ENCODE assay signal across 14 cellular contexts in genomic region chr13:113460064-113460555, GRCh38. TPM values are rescaled to one million over a fixed set of nuclear protein-coding genes. Genes with fewer than 3 reads are reported as not detected.
DNase-seq lines count a peak whose midpoint lies in the region; ATAC-seq and TF ChIP-seq lines count a peak whose summit lies in the region.
"Had no signal": no experiment of that assay in that cellular context is flagged by ENCODE, and none has a peak within 500 bp of the region (broad histone marks: within the 10 kb centered on the region; RNA-seq: fewer than 3 reads in every experiment).

No MANE protein-coding gene starts in this region.

- WGBS in right cardiac atrium: 93% methylated on average over 14 of the region's 14 CpGs
- 88 to 93% methylated on average over 11 to 14 of the region's 14 CpGs for WGBS in upper lobe of left lung, 2 donors

- H3K4me3 Mint-ChIP-seq in memory B cell: no peak overlapping the region
- H3K4me3 Mint-ChIP-seq: B cell; CD4-positive, alpha-beta T cell had no signal

- H3K4me2 ChIP-seq in PC-3 (ENCODE audit: low read length): no peak overlapping the region

- no peak for TF ChIP-seq POLR2A in upper lobe of left lung (IDR thresholded peaks at IDR 0.05)

- intact Hi-C loops in right cardiac atrium (cut with DNase I): loop anchor here in 1 of 4 donors (5.0 kb wide), 1 partner anchor 102 kb away; no protein-coding TSS in a partner anchor
- intact Hi-C loops in left ventricle myocardium superior (cut with micrococcal nuclease): no loop called here
- intact Hi-C loops in dorsolateral prefrontal cortex (cut with DNase I): no loop called here
- intact Hi-C loops in PC-3 (cut with micrococcal nuclease): no loop called here

- H3K79me2 ChIP-seq in PC-3 (ENCODE audit: low read length): no peaks in the 10 kb centered on the region

- H4K20me1 ChIP-seq in PC-3 (ENCODE audit: low read length): no peaks in the 10 kb centered on the region

- H3K36me3 ChIP-seq in upper lobe of left lung (peaks cover 6 to 70% (median 45%) of the 10 kb centered on the region in 4 donors), PC-3 (ENCODE audit: low read depth, low read length) (peaks cover 3% of the 10 kb centered on the region; the same call in 1 of the 2 replicates)

- H3K9me3 Mint-ChIP-seq in memory B cell: no peaks in the 10 kb centered on the region
- H3K9me3 Mint-ChIP-seq: CD4-positive, alpha-beta T cell had no signal

- no peak for TF ChIP-seq EP300 in upper lobe of left lung (IDR thresholded peaks at IDR 0.05)

- no peak for ATAC-seq in right cardiac atrium
- no peak for ATAC-seq in left ventricle myocardium superior
- ATAC-seq in memory B cell (ENCODE audit: low read depth): no peak
- ATAC-seq in upper lobe of left lung (ENCODE audit: low FRiP score in 2 of 2): no peak
- ATAC-seq in PC-3: no peak
- ATAC-seq: GM12878 had no signal

- H2AFZ ChIP-seq in PC-3 (ENCODE audit: low read length): no peak overlapping the region
- H2AFZ ChIP-seq: GM23248 had no signal

- no peaks in the 10 kb centered on the region for H3K27me3 Mint-ChIP-seq in memory B cell
- H3K27me3 Mint-ChIP-seq: B cell; CD4-positive, alpha-beta T cell had no signal

- CTCF ChIA-PET in PC-3 (lab: Charles Lee): no interaction called here

- peak overlapping the region; percentile 24 for H3K27ac Mint-ChIP-seq in memory B cell
- H3K27ac Mint-ChIP-seq: B cell; CD4-positive, alpha-beta T cell had no signal

- H3K9me3 ChIP-seq in right cardiac atrium (ENCODE audit: control insufficient read depth, low read length): no peaks in the 10 kb centered on the region
- no peaks in the 10 kb centered on the region for H3K9me3 ChIP-seq in upper lobe of left lung
- H3K9me3 ChIP-seq in PC-3 (ENCODE audit: low read length): no peaks in the 10 kb centered on the region

- DNase-seq in right cardiac atrium (no peak), left ventricle myocardium superior (no peak), memory B cell (ENCODE audit: low spot score in 2 of 2) (no peak), upper lobe of left lung (peak in 1 of 2 donors; percentile 70), dorsolateral prefrontal cortex (no peak), PC-3 (no peak), activated T-cell treated with anti-CD3 and anti-CD28 coated beads for 4 hours (no peak)
- DNase-seq: C1 segment of cervical spinal cord; CD4-positive, alpha-beta T cell; DMS79; GM23248 had no signal

- no peak overlapping the region for H3K9ac ChIP-seq in PC-3 (ENCODE audit: low read length)
- H3K9ac ChIP-seq: GM23248 had no signal

- H3K4me3 ChIP-seq in right cardiac atrium (ENCODE audit: low read length) (no peak overlapping the region), upper lobe of left lung (no peak overlapping the region), dorsolateral prefrontal cortex (no peak overlapping the region), PC-3 (ENCODE audit: low read length) (no peak overlapping the region)
- H3K4me3 ChIP-seq: GM12878, GM23248 had no signal

- H3K9me2 ChIP-seq in PC-3 (replicated peaks; ENCODE audit: low read length): no peaks in the 10 kb centered on the region

- no peaks in the 10 kb centered on the region for H3K4me1 Mint-ChIP-seq in memory B cell
- H3K4me1 Mint-ChIP-seq: B cell had no signal

- no peak for TF ChIP-seq CTCF in upper lobe of left lung (IDR thresholded peaks at IDR 0.05)
- no peak for TF ChIP-seq CTCF in dorsolateral prefrontal cortex (IDR thresholded peaks at IDR 0.05 in 54 of 56, conservative IDR thresholded peaks at IDR 0.05 in 2 of 56; ENCODE audit: low read depth in 1 of 56, partially characterized antibody in 56 of 56)
- no peak for TF ChIP-seq CTCF in PC-3 (conservative IDR thresholded peaks at IDR 0.05; ENCODE audit: low read depth, low read length)

- H3K4me1 ChIP-seq in right cardiac atrium (ENCODE audit: control insufficient read depth, insufficient read depth, low read length) (no peaks in the 10 kb centered on the region), upper lobe of left lung (no peaks in the 10 kb centered on the region), PC-3 (ENCODE audit: insufficient read depth, low read length) (no peaks in the 10 kb centered on the region)

- peaks cover 6% of the 10 kb centered on the region for H3K36me3 Mint-ChIP-seq in memory B cell

- H3K27me3 ChIP-seq in right cardiac atrium (ENCODE audit: control insufficient read depth, insufficient read depth) (no peaks in the 10 kb centered on the region), upper lobe of left lung (no peaks in the 10 kb centered on the region), dorsolateral prefrontal cortex (no peaks in the 10 kb centered on the region), PC-3 (ENCODE audit: low read length) (no peaks in the 10 kb centered on the region)

- no peaks in the 10 kb centered on the region for H3F3A ChIP-seq in PC-3 (ENCODE audit: low read length, unreplicated experiment)

- POLR2A ChIA-PET in PC-3 (lab: Charles Lee; ENCODE audit: unreplicated experiment): no interaction called here

- BruUV-seq in PC-3 (replicated peaks; lab: Mats Ljungman, UMichigan): no TSS peak

- H3K27ac ChIP-seq in right cardiac atrium (ENCODE audit: low read length) (peak overlapping the region; percentile 12), upper lobe of left lung (peak overlapping the region in 3 of 4 donors; percentile 18 to 74 (median 69)), dorsolateral prefrontal cortex (no peak overlapping the region), PC-3 (ENCODE audit: low read length) (no peak overlapping the region)
- H3K27ac ChIP-seq: GM23248, HL-60 had no signal

RNA-seq across cellular contexts. Expression of gene ADPRHL1, which starts 6.8 kb away (rescaled TPM):
- total RNA-seq in right cardiac atrium (100 to 1,000 TPM; 320 to 446 (median 375) TPM), left ventricle myocardium superior (442 TPM), upper lobe of left lung (1 to 10 TPM in 5 of 6 donors, under 1 TPM in 1; 0.59 to 6.3 (median 2.8) TPM), dorsolateral prefrontal cortex (10 to 100 TPM in 115 of 120 experiments, 1 to 10 TPM in 5; 5.4 to 26.4 (median 17.8) TPM), PC-3 (2014; rRNA removed) (9.7 and 10.3 TPM in 2 replicates)
- polyA plus RNA-seq in right cardiac atrium: 280 TPM

RNA-seq across cellular contexts. Expression of gene DCUN1D2, which starts 30.4 kb away (rescaled TPM):
- total RNA-seq in right cardiac atrium (100 to 1,000 TPM; 124 to 160 (median 142) TPM), left ventricle myocardium superior (242 TPM), upper lobe of left lung (10 to 100 TPM; 10.1 to 53.4 (median 26.5) TPM), dorsolateral prefrontal cortex (10 to 100 TPM; 27.6 to 95.6 (median 60.2) TPM), PC-3 (2014; rRNA removed) (11.6 and 15.0 TPM in 2 replicates)
- 91.6 TPM for polyA plus RNA-seq in right cardiac atrium

Comparison
In these comparisons a context has a peak if more than half of its experiments do, and no peak if none do; other contexts are left out.
1. H3K27ac ChIP-seq: peak in right cardiac atrium (single experiment) and upper lobe of left lung (3 of 4); none in dorsolateral prefrontal cortex (0 of 59) and PC-3 (single experiment).
2. RNA of gene ADPRHL1, which starts 6.8 kb away (total RNA-seq): 442 TPM in left ventricle myocardium superior (single experiment) and 320 to 446 TPM in right cardiac atrium; 5.4 to 26.4 TPM in dorsolateral prefrontal cortex, 9.7 to 10.3 TPM in PC-3 and 0.59 to 6.3 TPM in upper lobe of left lung; every median in the first group is over 10 times any median in the second.